8 cellular contexts compared by ENCODE assay signal in the genomic region with DNA sequence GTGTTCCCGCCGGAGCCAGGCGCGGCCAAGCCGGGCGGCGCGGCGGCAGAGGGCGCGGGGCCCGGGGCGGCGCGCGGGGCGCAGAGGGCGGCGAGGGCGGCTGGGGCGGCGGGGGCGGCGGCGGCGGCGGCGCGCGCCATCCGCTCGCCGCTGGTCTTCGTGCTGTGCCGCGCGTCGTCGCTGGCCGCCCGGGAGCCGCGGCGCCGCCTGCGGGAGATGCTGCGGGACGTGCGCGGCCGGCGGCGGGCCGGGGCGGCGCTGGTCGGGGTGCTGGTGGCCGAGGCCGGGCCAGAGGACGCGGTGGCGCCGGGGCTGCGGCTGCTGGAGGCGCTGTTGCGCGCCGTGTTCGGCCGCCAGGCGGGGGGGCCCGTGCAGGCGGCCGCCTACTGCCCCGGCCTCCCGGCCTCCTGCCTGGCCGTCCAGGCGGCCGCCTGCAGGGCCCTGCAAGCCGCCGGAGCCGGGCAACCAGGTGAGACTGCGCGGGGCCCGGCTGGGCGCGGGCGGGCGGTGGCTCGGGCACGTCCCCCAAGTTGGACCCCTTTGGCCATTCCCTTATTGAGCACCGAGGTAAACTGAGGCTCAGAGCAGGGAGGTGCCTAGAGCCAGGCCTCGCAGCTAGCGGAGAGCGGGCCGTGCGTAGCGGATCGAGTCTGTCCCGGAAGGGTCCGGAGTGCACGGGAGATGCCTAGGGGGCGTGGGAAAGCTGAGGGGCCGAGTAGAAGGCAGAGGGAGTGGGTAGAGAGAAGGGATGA. TPM values are rescaled to one million over a fixed set of nuclear protein-coding genes. Genes with fewer than 3 reads are reported as not detected.
DNase-seq lines count a peak whose midpoint lies in the region; ATAC-seq, FAIRE-seq and TF ChIP-seq lines count a peak whose summit lies in the region.

No MANE protein-coding gene starts in this region.

- WGBS in right cardiac atrium, result 2% methylated on average over 103 of the region's 104 CpGs
- WGBS in heart left ventricle, 4 donors, result 1 to 6% (median 2%) methylated on average over 23 to 104 of the region's 104 CpGs
- 1 to 3% methylated on average over 13 to 24 of the region's 104 CpGs for WGBS in upper lobe of left lung, 2 donors

- peaks cover 59% of the 10 kb centered on the region for H3K27me3 Mint-ChIP-seq in astrocyte (ENCODE audit: low read depth, unreplicated experiment)

- H3K27ac Mint-ChIP-seq in astrocyte (ENCODE audit: unreplicated experiment), result no peak overlapping the region

- no peak for FAIRE-seq in astrocyte (lab: Jason Lieb, UNC)

- TF ChIP-seq POLR2A in heart left ventricle (IDR thresholded peaks at IDR 0.05) (no peak), upper lobe of left lung (IDR thresholded peaks at IDR 0.05) (no peak)

- no peaks in the 10 kb centered on the region for H3K79me2 ChIP-seq in astrocyte (ENCODE audit: insufficient read depth, low read length)

- peak overlapping the region; percentile 69 for H3K4me3 Mint-ChIP-seq in astrocyte (ENCODE audit: unreplicated experiment)

- intact Hi-C loops in right cardiac atrium (cut with DNase I) (no loop called here), heart left ventricle (cut with DNase I) (no loop called here), lower lobe of right lung (cut with DNase I) (no loop called here)

- no peak for TF ChIP-seq EP300 in upper lobe of left lung (IDR thresholded peaks at IDR 0.05)

- H3K36me3 ChIP-seq in heart left ventricle (no peaks in the 10 kb centered on the region), astrocyte (ENCODE audit: insufficient read depth, low read length) (no peaks in the 10 kb centered on the region), lower lobe of right lung (no peaks in the 10 kb centered on the region), upper lobe of left lung (no peaks in the 10 kb centered on the region)

- H3K27me3 ChIP-seq in right cardiac atrium (ENCODE audit: control insufficient read depth, insufficient read depth) (peaks cover 2% of the 10 kb centered on the region), heart left ventricle (peaks cover 8 to 81% (median 48%) of the 10 kb centered on the region in 9 donors), astrocyte (ENCODE audit: insufficient read depth, low read length) (peaks cover 59% of the 10 kb centered on the region), lower lobe of right lung (ENCODE audit: low read depth) (peaks cover 51% of the 10 kb centered on the region), upper lobe of left lung (peaks cover 0 to 27% (median 12%) of the 10 kb centered on the region in 4 donors)

- H3K4me3 ChIP-seq in right cardiac atrium (ENCODE audit: low read length) (peak overlapping the region; percentile 85), heart left ventricle (peak overlapping the region in 6 of 12 donors; percentile 12 to 44 (median 25)), astrocyte (ENCODE audit: insufficient read depth, low read depth, low read length) (no peak overlapping the region), lower lobe of right lung (peak overlapping the region; percentile 31), upper lobe of left lung (peak overlapping the region in 3 of 4 donors; percentile 37 to 40 (median 40))

- H3K4me1 ChIP-seq in right cardiac atrium (ENCODE audit: control insufficient read depth, insufficient read depth, low read length) (no peaks in the 10 kb centered on the region), heart left ventricle (peaks cover 0 to 15% (median 0%) of the 10 kb centered on the region in 12 donors), astrocyte (ENCODE audit: insufficient read depth, low read length) (no peaks in the 10 kb centered on the region), lower lobe of right lung (no peaks in the 10 kb centered on the region), upper lobe of left lung (peaks cover 4 to 15% (median 7%) of the 10 kb centered on the region in 4 donors)

- no peak for TF ChIP-seq CTCF in heart left ventricle (IDR thresholded peaks at IDR 0.05)
- no peak for TF ChIP-seq CTCF in astrocyte (IDR thresholded peaks at IDR 0.05; ENCODE audit: insufficient read depth, low read depth, low read length)
- no peak for TF ChIP-seq CTCF in lower lobe of right lung (IDR thresholded peaks at IDR 0.05)
- TF ChIP-seq CTCF in upper lobe of left lung (IDR thresholded peaks at IDR 0.05), result no peak

- no peaks in the 10 kb centered on the region for H4K20me1 ChIP-seq in astrocyte (ENCODE audit: insufficient read depth, low read length)

- H3K9ac ChIP-seq in astrocyte (ENCODE audit: low read length), result no peak overlapping the region

- peak overlapping the region; percentile 66 for H3K4me2 ChIP-seq in astrocyte (ENCODE audit: low read length)

- no peak for DNase-seq in right cardiac atrium
- DNase-seq in heart left ventricle, result no peak
- DNase-seq in astrocyte (ENCODE audit: low read depth), result no peak
- no peak for DNase-seq in lower lobe of right lung
- DNase-seq in upper lobe of left lung, result peak in 1 of 2 donors; percentile 85
- no peak for DNase-seq in NCI-H187 (lab: John Stamatoyannopoulos, UW)
- no peak for DNase-seq in NCI-H526 treated with DMSO at 0.1 percent for 48 hours (lab: John Stamatoyannopoulos, UW)

- no peak overlapping the region for H2AFZ ChIP-seq in astrocyte (ENCODE audit: low read depth, low read length)

- H3K36me3 Mint-ChIP-seq in astrocyte (ENCODE audit: low read depth, unreplicated experiment), result no peaks in the 10 kb centered on the region

- ATAC-seq in right cardiac atrium (no peak), heart left ventricle (no peak), lower lobe of right lung (no peak), upper lobe of left lung (ENCODE audit: low FRiP score in 2 of 2) (no peak), HG02642 (IDR thresholded peaks at IDR 0.05; ENCODE audit: poor library complexity, unreplicated experiment) (no peak)

- H3K9me3 Mint-ChIP-seq in astrocyte (ENCODE audit: unreplicated experiment), result peaks cover 4% of the 10 kb centered on the region

- H3K27ac ChIP-seq in right cardiac atrium (ENCODE audit: low read length), result no peak overlapping the region
- H3K27ac ChIP-seq in heart left ventricle, result no peak overlapping the region
- H3K27ac ChIP-seq in astrocyte (ENCODE audit: low read depth, low read length), result no peak overlapping the region
- H3K27ac ChIP-seq in lower lobe of right lung, result no peak overlapping the region
- H3K27ac ChIP-seq in upper lobe of left lung, result no peak overlapping the region

- H3K4me1 Mint-ChIP-seq in astrocyte (ENCODE audit: low read depth, unreplicated experiment), result peaks cover 2% of the 10 kb centered on the region

- H3K9me3 ChIP-seq in right cardiac atrium (ENCODE audit: control insufficient read depth, low read length) (no peaks in the 10 kb centered on the region), heart left ventricle (no peaks in the 10 kb centered on the region), astrocyte (ENCODE audit: insufficient read depth, low read depth, low read length) (no peaks in the 10 kb centered on the region), lower lobe of right lung (no peaks in the 10 kb centered on the region), upper lobe of left lung (no peaks in the 10 kb centered on the region)

RNA-seq across cellular contexts. Expression of a gene that starts 0.6 kb away (rescaled TPM):
- total RNA-seq in right cardiac atrium (under 1 TPM in 3 of 4 donors, not detected in 1; 0.18 to 0.43 (median 0.42) TPM), heart left ventricle (under 1 TPM in 5 of 9 donors, not detected in 4; 0.07 to 0.20 (median 0.08) TPM), astrocyte (0.84 and 1.0 TPM in 2 replicates), lower lobe of right lung (0.97 TPM), upper lobe of left lung (under 1 TPM in 3 of 6 donors, not detected in 3; 0.37 to 0.84 (median 0.61) TPM)
- polyA plus RNA-seq in right cardiac atrium (0.27 TPM), heart left ventricle (under 1 TPM in 1 of 2 donors, not detected in 1; 0.15 TPM)

RNA-seq across cellular contexts. Expression of a gene that starts 18.8 kb away (rescaled TPM):
- total RNA-seq in right cardiac atrium (10 to 100 TPM; 77.4 to 88.6 (median 83.2) TPM), heart left ventricle (100 to 1,000 TPM in 4 of 9 donors, 10 to 100 TPM in 5; 66.1 to 124 (median 93.7) TPM), astrocyte (149 and 151 TPM in 2 replicates), lower lobe of right lung (55.3 TPM), upper lobe of left lung (10 to 100 TPM; 24.6 to 68.1 (median 57.0) TPM)
- polyA plus RNA-seq in right cardiac atrium (35.6 TPM), heart left ventricle (10 to 100 TPM; 33.2 to 75.2 TPM)

RNA-seq across cellular contexts. Expression of a gene that starts 42.0 kb away (rescaled TPM):
- not detected for total RNA-seq in right cardiac atrium
- polyA plus RNA-seq in right cardiac atrium, result not detected
- total RNA-seq in heart left ventricle, result not detected
- not detected for polyA plus RNA-seq in heart left ventricle
- not detected in 2 replicates for total RNA-seq in astrocyte
- not detected for total RNA-seq in lower lobe of right lung
- total RNA-seq in upper lobe of left lung, result not detected
